Comparison of ENCODE assay signal across 1 cellular context in the genomic region with DNA sequence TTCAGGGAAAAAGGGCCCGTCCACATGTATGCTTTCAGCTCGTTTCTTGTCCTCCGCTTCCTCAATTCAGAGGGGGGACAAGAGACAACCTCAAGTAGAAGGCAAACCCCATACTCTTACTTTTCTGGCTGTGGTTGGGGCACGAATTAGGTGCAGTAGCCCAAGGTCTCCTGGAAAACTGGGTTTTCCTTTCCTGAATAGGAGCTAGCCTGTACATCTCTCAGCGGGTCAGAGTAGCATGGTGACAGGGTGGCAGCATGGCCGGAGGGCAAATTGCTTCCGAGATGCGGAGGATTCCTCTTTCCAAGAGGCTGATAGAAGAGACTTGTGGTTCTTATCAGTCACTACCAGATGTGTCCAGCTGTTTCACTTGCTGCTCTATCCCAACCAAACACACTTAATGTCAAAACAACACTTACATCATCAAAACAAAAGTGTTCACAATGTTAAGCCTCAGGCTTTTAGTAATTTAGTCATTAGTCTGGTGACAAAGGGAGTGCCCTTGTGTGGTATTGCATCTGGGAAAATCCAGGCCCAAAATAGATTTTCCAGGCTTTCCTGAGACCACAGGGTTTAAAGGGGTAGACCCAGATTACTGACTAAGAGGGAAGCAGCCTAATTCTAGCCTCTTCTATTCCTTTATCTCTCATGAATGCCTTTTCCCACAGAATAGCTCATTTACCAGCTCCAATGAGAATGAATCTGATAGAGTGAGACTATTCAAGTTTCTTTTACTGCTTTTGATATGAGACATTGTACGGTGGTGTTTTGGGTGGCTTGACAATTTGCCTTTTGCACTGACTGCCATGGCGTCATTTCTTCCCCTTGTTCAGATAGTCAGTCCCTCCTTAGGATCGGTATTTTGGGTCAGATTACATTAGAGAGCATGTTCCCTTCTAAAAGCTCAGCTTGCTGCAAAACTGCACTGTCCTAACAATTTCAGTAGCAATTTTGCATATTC.
TF ChIP-seq lines count a peak whose summit lies in the region.

No MANE protein-coding gene starts in this region.

TF ChIP-seq in K562, 482 proteins besides CTCF, POLR2A, EP300 and RAD21 (continued from another document):
- TF ChIP-seq, protein P1, sequence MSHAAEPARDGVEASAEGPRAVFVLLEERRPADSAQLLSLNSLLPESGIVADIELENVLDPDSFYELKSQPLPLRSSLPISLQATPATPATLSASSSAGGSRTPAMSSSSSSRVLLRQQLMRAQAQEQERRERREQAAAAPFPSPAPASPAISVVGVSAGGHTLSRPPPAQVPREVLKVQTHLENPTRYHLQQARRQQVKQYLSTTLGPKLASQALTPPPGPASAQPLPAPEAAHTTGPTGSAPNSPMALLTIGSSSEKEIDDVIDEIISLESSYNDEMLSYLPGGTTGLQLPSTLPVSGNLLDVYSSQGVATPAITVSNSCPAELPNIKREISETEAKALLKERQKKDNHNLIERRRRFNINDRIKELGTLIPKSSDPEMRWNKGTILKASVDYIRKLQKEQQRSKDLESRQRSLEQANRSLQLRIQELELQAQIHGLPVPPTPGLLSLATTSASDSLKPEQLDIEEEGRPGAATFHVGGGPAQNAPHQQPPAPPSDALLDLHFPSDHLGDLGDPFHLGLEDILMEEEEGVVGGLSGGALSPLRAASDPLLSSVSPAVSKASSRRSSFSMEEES (CRISPR knock-in tag; IDR thresholded peaks at IDR 0.05) = no peak
- TF ChIP-seq FOXA1 (IDR thresholded peaks at IDR 0.05; ENCODE audit: borderline replicate concordance) (no peak), ZEB2 (IDR thresholded peaks at IDR 0.05) (peak; percentile 43), PCBP1 (IDR thresholded peaks at IDR 0.05; ENCODE audit: low read depth, low read length, poor library complexity, severe bottlenecking) (no peak), ZNF217 (CRISPR knock-in tag; IDR thresholded peaks at IDR 0.05) (no peak), PYGO2 (tag; IDR thresholded peaks at IDR 0.05) (peak; percentile 76; the same call in 1 of the 2 replicates), SAFB2 (IDR thresholded peaks at IDR 0.05; ENCODE audit: borderline replicate concordance, low read depth, low read length, severe bottlenecking) (no peak), CXXC5 (CRISPR knock-in tag; IDR thresholded peaks at IDR 0.05) (peak; percentile 82), MYBL2 (IDR thresholded peaks at IDR 0.05; ENCODE audit: low read depth) (no peak), MYBL2 (CRISPR knock-in tag; IDR thresholded peaks at IDR 0.05; ENCODE audit: borderline replicate concordance) (no peak)
- TF ChIP-seq, protein P2, sequence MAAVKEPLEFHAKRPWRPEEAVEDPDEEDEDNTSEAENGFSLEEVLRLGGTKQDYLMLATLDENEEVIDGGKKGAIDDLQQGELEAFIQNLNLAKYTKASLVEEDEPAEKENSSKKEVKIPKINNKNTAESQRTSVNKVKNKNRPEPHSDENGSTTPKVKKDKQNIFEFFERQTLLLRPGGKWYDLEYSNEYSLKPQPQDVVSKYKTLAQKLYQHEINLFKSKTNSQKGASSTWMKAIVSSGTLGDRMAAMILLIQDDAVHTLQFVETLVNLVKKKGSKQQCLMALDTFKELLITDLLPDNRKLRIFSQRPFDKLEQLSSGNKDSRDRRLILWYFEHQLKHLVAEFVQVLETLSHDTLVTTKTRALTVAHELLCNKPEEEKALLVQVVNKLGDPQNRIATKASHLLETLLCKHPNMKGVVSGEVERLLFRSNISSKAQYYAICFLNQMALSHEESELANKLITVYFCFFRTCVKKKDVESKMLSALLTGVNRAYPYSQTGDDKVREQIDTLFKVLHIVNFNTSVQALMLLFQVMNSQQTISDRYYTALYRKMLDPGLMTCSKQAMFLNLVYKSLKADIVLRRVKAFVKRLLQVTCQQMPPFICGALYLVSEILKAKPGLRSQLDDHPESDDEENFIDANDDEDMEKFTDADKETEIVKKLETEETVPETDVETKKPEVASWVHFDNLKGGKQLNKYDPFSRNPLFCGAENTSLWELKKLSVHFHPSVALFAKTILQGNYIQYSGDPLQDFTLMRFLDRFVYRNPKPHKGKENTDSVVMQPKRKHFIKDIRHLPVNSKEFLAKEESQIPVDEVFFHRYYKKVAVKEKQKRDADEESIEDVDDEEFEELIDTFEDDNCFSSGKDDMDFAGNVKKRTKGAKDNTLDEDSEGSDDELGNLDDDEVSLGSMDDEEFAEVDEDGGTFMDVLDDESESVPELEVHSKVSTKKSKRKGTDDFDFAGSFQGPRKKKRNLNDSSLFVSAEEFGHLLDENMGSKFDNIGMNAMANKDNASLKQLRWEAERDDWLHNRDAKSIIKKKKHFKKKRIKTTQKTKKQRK (IDR thresholded peaks at IDR 0.05; ENCODE audit: borderline replicate concordance, low read depth, low read length) = no peak
- TF ChIP-seq, protein P3, sequence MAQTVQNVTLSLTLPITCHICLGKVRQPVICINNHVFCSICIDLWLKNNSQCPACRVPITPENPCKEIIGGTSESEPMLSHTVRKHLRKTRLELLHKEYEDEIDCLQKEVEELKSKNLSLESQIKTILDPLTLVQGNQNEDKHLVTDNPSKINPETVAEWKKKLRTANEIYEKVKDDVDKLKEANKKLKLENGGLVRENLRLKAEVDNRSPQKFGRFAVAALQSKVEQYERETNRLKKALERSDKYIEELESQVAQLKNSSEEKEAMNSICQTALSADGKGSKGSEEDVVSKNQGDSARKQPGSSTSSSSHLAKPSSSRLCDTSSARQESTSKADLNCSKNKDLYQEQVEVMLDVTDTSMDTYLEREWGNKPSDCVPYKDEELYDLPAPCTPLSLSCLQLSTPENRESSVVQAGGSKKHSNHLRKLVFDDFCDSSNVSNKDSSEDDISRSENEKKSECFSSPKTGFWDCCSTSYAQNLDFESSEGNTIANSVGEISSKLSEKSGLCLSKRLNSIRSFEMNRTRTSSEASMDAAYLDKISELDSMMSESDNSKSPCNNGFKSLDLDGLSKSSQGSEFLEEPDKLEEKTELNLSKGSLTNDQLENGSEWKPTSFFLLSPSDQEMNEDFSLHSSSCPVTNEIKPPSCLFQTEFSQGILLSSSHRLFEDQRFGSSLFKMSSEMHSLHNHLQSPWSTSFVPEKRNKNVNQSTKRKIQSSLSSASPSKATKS (CRISPR knock-in tag; IDR thresholded peaks at IDR 0.05) = no peak
